20 cellular contexts compared by ENCODE assay signal in the genomic region with DNA sequence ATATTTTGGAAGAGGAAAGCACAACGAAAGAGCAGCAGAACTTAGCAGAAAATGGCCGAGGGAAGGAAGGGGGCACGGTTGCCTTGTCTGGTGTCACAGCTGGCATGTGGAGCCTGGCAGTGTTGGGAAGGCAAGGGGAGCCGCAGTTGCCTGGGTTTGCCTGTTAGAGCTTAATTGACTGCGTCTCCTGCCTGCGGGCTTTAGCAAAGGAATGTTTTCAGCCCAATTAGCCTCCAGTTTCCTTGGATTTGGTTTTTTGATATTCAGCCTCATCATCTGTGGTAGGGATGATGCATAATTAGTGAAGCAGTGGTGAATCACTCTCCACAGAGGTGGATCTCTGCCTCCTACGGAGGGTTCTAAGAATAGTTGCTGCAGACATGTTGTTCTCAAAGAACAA.
DNase-seq lines count a peak whose midpoint lies in the region; ATAC-seq and TF ChIP-seq lines count a peak whose summit lies in the region.
"Had no signal": no experiment of that assay in that cellular context is flagged by ENCODE, and none has a peak within 500 bp of the region (broad histone marks: within the 10 kb centered on the region; RNA-seq: fewer than 3 reads in every experiment).

No MANE protein-coding gene starts in this region.

- ATAC-seq in GM21717 (IDR thresholded peaks at IDR 0.05; ENCODE audit: unreplicated experiment) (no peak), GM19351 (IDR thresholded peaks at IDR 0.05; ENCODE audit: unreplicated experiment) (no peak)
- ATAC-seq: natural killer cell treated with Interleukin-12 subunit alpha and Interleukin-12 subunit beta and Interleukin-15 and Interleukin-18, amount 100 ng/mL, for 72 hours; stimulated activated naive CD8-positive, alpha-beta T cell treated with anti-CD3 and anti-CD28 coated beads, Interleukin-15, amount 100 ng/mL, for 72 hours had no signal

- H3K27ac ChIP-seq in cingulate gyrus (ENCODE audit: low read depth, low read length): peak overlapping the region; percentile 81
- H3K27ac ChIP-seq: adrenal gland, right atrium auricular region had no signal

- peak; percentile 61 for DNase-seq in A172 (ENCODE audit: low spot score)
- peak; percentile 73 for DNase-seq in HT1080 (ENCODE audit: low read depth)
- DNase-seq in myocyte (ENCODE audit: low read depth): peak; percentile 68
- DNase-seq in activated CD4-positive, CD25-positive, alpha-beta regulatory T cell (lab: John Stamatoyannopoulos, UW): no peak
- no peak for DNase-seq in GM20000 (ENCODE audit: low spot score)
- DNase-seq: 8988T; activated CD4-positive, CD25-positive, alpha-beta regulatory T cell treated with anti-CD3 and anti-CD28 coated beads, Interleukin-2, amount 50 U/mL, for 72 hours; adrenal gland; CD4-positive, alpha-beta T cell; DND-41; NCI-H1048; NCI-H2081; NCI-H524; SIG-M5; stimulated activated naive CD8-positive, alpha-beta T cell treated with anti-CD3 and anti-CD28 coated beads, Interleukin-15, amount 100 ng/mL, for 72 hours had no signal

- no peak for TF ChIP-seq CTCF in GM20000 (IDR thresholded peaks at IDR 0.05; ENCODE audit: extremely low read depth, missing control alignments)

Comparison
In these comparisons a context has a peak if more than half of its experiments do, and no peak if none do; other contexts are left out.
1. DNase-seq: peak in A172 (single experiment), HT1080 (single experiment) and myocyte (single experiment); none in activated CD4-positive, CD25-positive, alpha-beta regulatory T cell (0 of 4) and GM20000 (single experiment).